In genomic region chr2:40150206-40150765, GRCh38 we compare ENCODE assay signal across 11 cellular contexts.
"Had no signal": no experiment of that assay in that cellular context is flagged by ENCODE, and none has a peak within 500 bp of the region (broad histone marks: within the 10 kb centered on the region; RNA-seq: fewer than 3 reads in every experiment).

No MANE protein-coding gene starts in this region.

- H3K4me3 ChIP-seq: breast epithelium, ovary, sigmoid colon had no signal

- H3K27ac ChIP-seq: breast epithelium, ovary, sigmoid colon had no signal

- DNase-seq: activated CD4-positive, CD25-positive, alpha-beta regulatory T cell treated with anti-CD3 and anti-CD28 coated beads, Interleukin-2, amount 50 U/mL, for 72 hours; activated naive CD4-positive, alpha-beta T cell; activated naive CD8-positive, alpha-beta T cell treated with anti-CD3 and anti-CD28 coated beads, Interleukin-2, amount 10 ng/mL, durations not matched to agents 7 days and 5 days; aorta; nephron progenitor cell; ovary; sigmoid colon; stimulated activated CD4-positive, alpha-beta T cell treated with anti-CD3 and anti-CD28 coated beads, Interleukin-1b, Interleukin-23, amount 100 ng/mL, for 48 hours had no signal

- H3K36me3 ChIP-seq: breast epithelium, ovary had no signal

- H3K27me3 ChIP-seq: breast epithelium, ovary, sigmoid colon had no signal

- ATAC-seq: esophagus mucosa; stimulated activated effector memory CD8-positive, alpha-beta T cell treated with anti-CD3 and anti-CD28 coated beads, Interleukin-12 subunit alpha, Interleukin-12 subunit beta, amount 100 ng/mL, for 72 hours had no signal

- H3K4me1 ChIP-seq: breast epithelium had no signal

- H3K9me3 ChIP-seq: breast epithelium, ovary, sigmoid colon had no signal
